In the genomic region with DNA sequence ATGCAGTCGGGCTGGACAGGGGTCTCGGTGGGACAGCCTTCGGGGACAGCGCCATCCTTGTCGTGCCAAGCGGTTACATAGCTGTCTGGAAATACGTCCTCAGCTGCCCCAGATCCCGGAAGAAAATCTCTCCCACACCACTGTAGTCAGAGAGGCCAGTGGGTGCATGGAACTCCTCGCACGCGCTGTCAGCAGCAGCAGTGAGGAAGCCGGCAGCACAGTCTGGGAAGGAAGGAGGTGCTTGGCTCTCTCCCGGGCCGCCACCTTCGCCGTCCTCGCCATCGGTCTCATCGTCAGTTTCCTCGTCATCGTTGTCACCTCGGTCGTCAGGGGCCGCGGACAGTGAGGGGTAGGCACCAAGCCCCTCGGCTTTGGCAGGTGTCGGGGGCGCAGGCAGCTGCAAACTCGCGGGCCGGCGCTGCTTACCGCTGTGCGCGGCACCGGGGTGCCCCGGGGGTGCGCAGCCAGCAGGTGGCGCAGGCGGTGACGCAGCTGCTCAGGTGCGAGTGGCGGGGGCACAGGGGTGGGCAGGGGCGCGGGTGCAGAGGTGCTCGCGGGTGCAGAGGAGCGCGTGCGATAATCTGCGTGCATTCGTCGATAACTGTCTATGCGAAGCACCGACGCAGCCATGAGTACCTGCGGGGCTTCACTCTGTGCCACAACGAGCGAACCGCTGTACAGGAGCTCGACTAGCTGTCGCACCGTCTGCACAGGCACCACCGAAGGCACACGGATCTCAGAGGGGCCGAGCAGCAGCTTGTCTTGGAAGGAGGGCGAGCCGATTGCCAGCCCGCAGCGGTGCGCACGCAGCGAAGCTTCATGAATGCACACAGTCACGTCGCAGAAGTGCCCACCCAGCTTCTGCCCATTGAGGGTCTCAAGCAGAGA, we compare ENCODE assay signal across 7 cellular contexts.
DNase-seq lines count a peak whose midpoint lies in the region; ATAC-seq, FAIRE-seq and TF ChIP-seq lines count a peak whose summit lies in the region.
"Not testable (repeated sequence)": the region's sequence is repeated elsewhere in the genome, so short reads cannot be mapped to it uniquely, and the experiment has no call there.

No MANE protein-coding gene starts in this region.

- H3K9me3 ChIP-seq in pancreas: not testable (repeated sequence)

- no CpG with 5 or more reads among the region's 75 CpGs for WGBS in pancreas, 2 donors

- TF ChIP-seq CTCF in pancreas (IDR thresholded peaks at IDR 0.05): not testable (repeated sequence)

- not testable (repeated sequence) for H3K36me3 Mint-ChIP-seq in activated CD4-positive, alpha-beta T cell treated with anti-CD3 and anti-CD28 coated beads for 36 hours (ENCODE audit: low read depth); central memory CD8-positive, alpha-beta T cell (ENCODE audit: insufficient read depth)

- not testable (repeated sequence) for H3K27me3 ChIP-seq in pancreas

- H3K4me1 Mint-ChIP-seq in activated CD4-positive, alpha-beta T cell treated with anti-CD3 and anti-CD28 coated beads for 36 hours; central memory CD8-positive, alpha-beta T cell: not testable (repeated sequence)

- CTCF ChIA-PET in activated CD4-positive, alpha-beta T cell treated with anti-CD3 and anti-CD28 coated beads for 36 hours (lab: Charles Lee): not testable (repeated sequence)

- intact Hi-C loops in activated CD4-positive, alpha-beta T cell treated with anti-CD3 and anti-CD28 coated beads for 36 hours (cut with DNase I, micrococcal nuclease); pancreas (cut with DNase I): not testable (repeated sequence)

- not testable (repeated sequence) for H3K4me1 ChIP-seq in pancreas

- H3K4me3 ChIP-seq in pancreas: not testable (repeated sequence)

- H3K27me3 Mint-ChIP-seq in activated CD4-positive, alpha-beta T cell treated with anti-CD3 and anti-CD28 coated beads for 36 hours; central memory CD8-positive, alpha-beta T cell: not testable (repeated sequence)

- not testable (repeated sequence) for DNase-seq in activated CD4-positive, alpha-beta T cell treated with anti-CD3 and anti-CD28 coated beads for 36 hours; central memory CD8-positive, alpha-beta T cell (ENCODE audit: low spot score in 2 of 2); left lobe of liver (ENCODE audit: low spot score); pancreas

- H3K9me3 Mint-ChIP-seq in activated CD4-positive, alpha-beta T cell treated with anti-CD3 and anti-CD28 coated beads for 36 hours (ENCODE audit: low read depth); central memory CD8-positive, alpha-beta T cell: not testable (repeated sequence)

- not testable (repeated sequence) for H3K4me3 Mint-ChIP-seq in activated CD4-positive, alpha-beta T cell treated with anti-CD3 and anti-CD28 coated beads for 36 hours; central memory CD8-positive, alpha-beta T cell

- FAIRE-seq in pancreas (lab: Jason Lieb, UNC): not testable (repeated sequence)

- H3K27ac ChIP-seq in pancreas: not testable (repeated sequence)

- H3K36me3 ChIP-seq in pancreas: not testable (repeated sequence)

- ATAC-seq in GM18868 (IDR thresholded peaks at IDR 0.05; ENCODE audit: unreplicated experiment) (peak; percentile 67), HG02642 (IDR thresholded peaks at IDR 0.05; ENCODE audit: poor library complexity, unreplicated experiment) (peak; percentile 59), HG03442 (IDR thresholded peaks at IDR 0.05; ENCODE audit: unreplicated experiment) (peak; percentile 60), left lobe of liver (peak; percentile 86), pancreas (peak; percentile 75 to 87 (median 82))
- ATAC-seq in activated CD4-positive, alpha-beta T cell treated with anti-CD3 and anti-CD28 coated beads for 36 hours: peak; percentile 86
- ATAC-seq in central memory CD8-positive, alpha-beta T cell (replicated peaks; ENCODE audit: extremely low read depth, poor library complexity, severe bottlenecking): peak; percentile 82

- POLR2A ChIA-PET in activated CD4-positive, alpha-beta T cell treated with anti-CD3 and anti-CD28 coated beads for 36 hours (lab: Charles Lee): not testable (repeated sequence)

- not testable (repeated sequence) for H3K27ac Mint-ChIP-seq in activated CD4-positive, alpha-beta T cell treated with anti-CD3 and anti-CD28 coated beads for 36 hours; central memory CD8-positive, alpha-beta T cell (ENCODE audit: low read depth)
